In the genomic region with DNA sequence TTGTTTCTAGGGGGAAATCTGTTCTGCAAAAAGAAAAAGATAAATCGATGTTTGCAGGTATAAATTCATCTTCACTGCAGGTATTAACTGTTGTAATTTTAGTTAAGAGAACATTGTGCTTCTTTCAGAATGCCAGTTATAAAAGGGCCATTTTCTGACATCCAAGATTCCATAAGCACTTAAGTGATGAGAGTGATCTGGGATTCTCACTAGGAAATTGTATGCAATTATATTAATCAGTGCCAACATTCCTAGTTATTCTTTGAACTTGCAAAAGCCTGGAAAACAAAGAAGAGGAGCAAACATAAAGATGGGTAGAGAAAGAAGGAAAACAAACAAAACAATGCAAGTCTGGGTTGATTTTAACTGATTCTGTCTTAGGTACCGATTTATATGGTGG, we compare ENCODE assay signal across 8 cellular contexts. TPM values are rescaled to one million over a fixed set of nuclear protein-coding genes. Genes with fewer than 3 reads are reported as not detected.
"Had no signal": no experiment of that assay in that cellular context is flagged by ENCODE, and none has a peak within 500 bp of the region (broad histone marks: within the 10 kb centered on the region; RNA-seq: fewer than 3 reads in every experiment).

No MANE protein-coding gene starts in this region.

- ATAC-seq: HepG2 had no signal

- DNase-seq: GM23248, GOT3, H9, HCEC 1CT, KBM-7 had no signal

- FAIRE-seq: HepG2 had no signal

RNA-seq across cellular contexts. Expression of a gene that starts 5.4 kb away (rescaled TPM):
- total RNA-seq: GM23248, H4, H9, HepG2, HT1080 had no signal
- polyA plus RNA-seq: GM23248, HepG2 had no signal
